Comparison of ENCODE assay signal across 2 cellular contexts in the genomic region with DNA sequence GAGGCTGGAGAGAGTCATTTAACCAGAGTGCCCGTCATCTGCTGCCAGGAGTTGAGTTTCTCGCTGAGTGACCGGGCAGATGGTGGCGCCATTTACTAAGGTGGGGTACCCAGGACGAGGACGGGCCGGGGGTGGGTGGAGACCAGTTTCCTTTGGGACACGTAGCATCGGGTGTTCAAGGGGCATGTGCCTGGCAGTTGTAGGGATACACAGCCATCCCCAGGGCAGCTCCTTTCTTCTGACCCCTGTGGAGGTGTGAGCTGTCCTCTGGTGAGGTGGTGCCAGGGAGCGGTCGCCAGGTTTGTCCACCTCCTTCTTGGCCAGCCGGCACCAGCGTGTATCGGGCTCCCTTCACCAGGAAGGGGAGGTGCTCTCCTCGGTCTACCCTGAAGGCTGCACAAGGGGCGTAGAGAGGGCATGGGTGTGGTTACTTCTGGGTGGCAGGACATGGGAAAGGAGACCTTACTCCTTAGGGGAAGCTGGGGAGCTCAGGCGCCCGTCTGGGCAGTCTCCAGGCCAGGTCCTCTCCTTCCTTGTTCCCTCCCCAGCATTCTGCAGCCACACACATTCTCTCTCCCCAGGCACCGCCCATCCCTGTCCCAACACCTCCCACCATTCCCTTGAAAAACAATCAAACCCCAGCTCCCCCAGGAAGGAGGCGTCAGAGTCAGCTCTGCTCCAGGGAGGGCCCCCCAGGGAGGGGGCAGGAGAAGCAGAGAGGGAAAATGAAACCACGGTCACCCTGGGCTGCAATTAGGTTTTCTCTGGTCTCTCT.
TF ChIP-seq lines count a peak whose summit lies in the region.

No MANE protein-coding gene starts in this region.

TF ChIP-seq in HCT116, 20 proteins besides CTCF, POLR2A, EP300 and RAD21:
- TF ChIP-seq SIN3A (IDR thresholded peaks at IDR 0.05; ENCODE audit: low read depth) (no peak), POLR2AphosphoS5 (IDR thresholded peaks at IDR 0.05; ENCODE audit: low read depth, low read length) (peak; percentile 64; the same call in 1 of the 2 replicates), CBX3 (IDR thresholded peaks at IDR 0.05; ENCODE audit: low read depth) (peak; percentile 23; the same call in 1 of the 2 replicates)
- TF ChIP-seq, protein P1, sequence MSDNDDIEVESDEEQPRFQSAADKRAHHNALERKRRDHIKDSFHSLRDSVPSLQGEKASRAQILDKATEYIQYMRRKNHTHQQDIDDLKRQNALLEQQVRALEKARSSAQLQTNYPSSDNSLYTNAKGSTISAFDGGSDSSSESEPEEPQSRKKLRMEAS (IDR thresholded peaks at IDR 0.05): no peak; the same call in none of the 2 replicates
- TF ChIP-seq, protein P2, sequence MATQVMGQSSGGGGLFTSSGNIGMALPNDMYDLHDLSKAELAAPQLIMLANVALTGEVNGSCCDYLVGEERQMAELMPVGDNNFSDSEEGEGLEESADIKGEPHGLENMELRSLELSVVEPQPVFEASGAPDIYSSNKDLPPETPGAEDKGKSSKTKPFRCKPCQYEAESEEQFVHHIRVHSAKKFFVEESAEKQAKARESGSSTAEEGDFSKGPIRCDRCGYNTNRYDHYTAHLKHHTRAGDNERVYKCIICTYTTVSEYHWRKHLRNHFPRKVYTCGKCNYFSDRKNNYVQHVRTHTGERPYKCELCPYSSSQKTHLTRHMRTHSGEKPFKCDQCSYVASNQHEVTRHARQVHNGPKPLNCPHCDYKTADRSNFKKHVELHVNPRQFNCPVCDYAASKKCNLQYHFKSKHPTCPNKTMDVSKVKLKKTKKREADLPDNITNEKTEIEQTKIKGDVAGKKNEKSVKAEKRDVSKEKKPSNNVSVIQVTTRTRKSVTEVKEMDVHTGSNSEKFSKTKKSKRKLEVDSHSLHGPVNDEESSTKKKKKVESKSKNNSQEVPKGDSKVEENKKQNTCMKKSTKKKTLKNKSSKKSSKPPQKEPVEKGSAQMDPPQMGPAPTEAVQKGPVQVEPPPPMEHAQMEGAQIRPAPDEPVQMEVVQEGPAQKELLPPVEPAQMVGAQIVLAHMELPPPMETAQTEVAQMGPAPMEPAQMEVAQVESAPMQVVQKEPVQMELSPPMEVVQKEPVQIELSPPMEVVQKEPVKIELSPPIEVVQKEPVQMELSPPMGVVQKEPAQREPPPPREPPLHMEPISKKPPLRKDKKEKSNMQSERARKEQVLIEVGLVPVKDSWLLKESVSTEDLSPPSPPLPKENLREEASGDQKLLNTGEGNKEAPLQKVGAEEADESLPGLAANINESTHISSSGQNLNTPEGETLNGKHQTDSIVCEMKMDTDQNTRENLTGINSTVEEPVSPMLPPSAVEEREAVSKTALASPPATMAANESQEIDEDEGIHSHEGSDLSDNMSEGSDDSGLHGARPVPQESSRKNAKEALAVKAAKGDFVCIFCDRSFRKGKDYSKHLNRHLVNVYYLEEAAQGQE (IDR thresholded peaks at IDR 0.05; ENCODE audit: low read depth): no peak

TF ChIP-seq in neural cell, 6 proteins besides CTCF, POLR2A, EP300 and RAD21:
- TF ChIP-seq, protein P2 (IDR thresholded peaks at IDR 0.05; ENCODE audit: borderline replicate concordance): no peak
- TF ChIP-seq POLR2AphosphoS5 (IDR thresholded peaks at IDR 0.05): no peak
- TF ChIP-seq SMC3 (conservative IDR thresholded peaks at IDR 0.05; ENCODE audit: poor library complexity): no peak
- no peak for TF ChIP-seq TAF1 (IDR thresholded peaks at IDR 0.05; ENCODE audit: low read depth)
- no peak for TF ChIP-seq EZH2 (IDR thresholded peaks at IDR 0.05; ENCODE audit: borderline replicate concordance, insufficient read depth, low read length, poor library complexity, severe bottlenecking)
- TF ChIP-seq MXI1 (conservative IDR thresholded peaks at IDR 0.05; ENCODE audit: poor library complexity, severe bottlenecking): no peak
